Comparison of ENCODE assay signal across 12 cellular contexts in genomic region chr3:144636833-144637232, GRCh38.
DNase-seq lines count a peak whose midpoint lies in the region; ATAC-seq and TF ChIP-seq lines count a peak whose summit lies in the region.
"Had no signal": no experiment of that assay in that cellular context is flagged by ENCODE, and none has a peak within 500 bp of the region (broad histone marks: within the 10 kb centered on the region; RNA-seq: fewer than 3 reads in every experiment).

No MANE protein-coding gene starts in this region.

- no peaks in the 10 kb centered on the region for H3K27me3 ChIP-seq in body of pancreas
- H3K27me3 ChIP-seq in SK-N-SH (ENCODE audit: insufficient read depth) = no peaks in the 10 kb centered on the region
- H3K27me3 ChIP-seq in transverse colon = no peaks in the 10 kb centered on the region
- H3K27me3 ChIP-seq: suprapubic skin had no signal

- no peak overlapping the region for H3K27ac ChIP-seq in body of pancreas
- no peak overlapping the region for H3K27ac ChIP-seq in SK-N-SH (ENCODE audit: low read depth in 2 of 2, low read length in 1 of 2)
- H3K27ac ChIP-seq in transverse colon = no peak overlapping the region
- H3K27ac ChIP-seq: suprapubic skin had no signal

- no peaks in the 10 kb centered on the region for H3K4me1 ChIP-seq in body of pancreas
- no peaks in the 10 kb centered on the region for H3K4me1 ChIP-seq in SK-N-SH (ENCODE audit: control insufficient read depth in 1 of 2, insufficient read depth in 2 of 2, low read depth in 1 of 2, low read length in 1 of 2)
- H3K4me1 ChIP-seq in transverse colon = no peaks in the 10 kb centered on the region
- H3K4me1 ChIP-seq: suprapubic skin had no signal

- TF ChIP-seq RAD21 in SK-N-SH (IDR thresholded peaks at IDR 0.05; ENCODE audit: low read length) = no peak

- no peaks in the 10 kb centered on the region for H3K79me2 ChIP-seq in SK-N-SH (ENCODE audit: insufficient read depth)

- CTCF ChIA-PET in SK-N-SH (lab: Yijun Ruan, JAX) = no interaction called here

- 49 to 52% methylated on average over 2 of the region's 2 CpGs for WGBS in body of pancreas, 2 donors
- 0% methylated on average over 2 of the region's 2 CpGs for WGBS in SK-N-SH (ENCODE audit: low lambda C conversion rate)
- WGBS in transverse colon (ENCODE audit: low coverage in 1 of 2), 2 donors = 55% methylated on average over 2 of the region's 2 CpGs; no CpG with 5 or more reads in 1 of the 2 donors

- H3K4me2 ChIP-seq in SK-N-SH = no peak overlapping the region

- DNase-seq in GM10266 (ENCODE audit: extremely low spot score) = no peak
- peak in 3 of 4 donors; percentile 10 to 14 (median 11) for DNase-seq in body of pancreas
- DNase-seq in myocyte (ENCODE audit: low read depth) = peak; percentile 9
- no peak for DNase-seq in SK-N-SH
- DNase-seq in retina = no peak
- DNase-seq in superior temporal gyrus (ENCODE audit: extremely low spot score) = no peak
- DNase-seq in transverse colon = no peak
- DNase-seq: cerebellar nuclear complex; MM.1S; naive thymus-derived CD4-positive, alpha-beta T cell had no signal

- ATAC-seq in HG03354 (IDR thresholded peaks at IDR 0.05; ENCODE audit: poor library complexity, severe bottlenecking, unreplicated experiment) = peak; percentile 63
- peak; percentile 63 for ATAC-seq in body of pancreas
- ATAC-seq: naive thymus-derived CD4-positive, alpha-beta T cell had no signal

- H3K36me3 ChIP-seq in body of pancreas (replicated peaks in 1 of 2; ENCODE audit: insufficient read depth in 1 of 2, low read depth in 2 of 2) = no peaks in the 10 kb centered on the region
- H3K36me3 ChIP-seq in SK-N-SH (replicated peaks in 1 of 2; ENCODE audit: control insufficient read depth in 1 of 2, insufficient read depth in 2 of 2, low read length in 1 of 2) = no peaks in the 10 kb centered on the region
- H3K36me3 ChIP-seq in transverse colon = no peaks in the 10 kb centered on the region
- H3K36me3 ChIP-seq: suprapubic skin had no signal

- H3F3A ChIP-seq in SK-N-SH (replicated peaks; ENCODE audit: insufficient read depth) = no peaks in the 10 kb centered on the region

- H3K9ac ChIP-seq in SK-N-SH = no peak overlapping the region

- H3K4me3 ChIP-seq in body of pancreas = no peak overlapping the region
- no peak overlapping the region for H3K4me3 ChIP-seq in SK-N-SH (ENCODE audit: low read depth in 2 of 2, low read length in 1 of 2)
- H3K4me3 ChIP-seq in transverse colon = no peak overlapping the region
- H3K4me3 ChIP-seq: suprapubic skin had no signal

- no peak for TF ChIP-seq EP300 in SK-N-SH (IDR thresholded peaks at IDR 0.05; ENCODE audit: borderline replicate concordance in 1 of 2, low read depth in 1 of 2, low read length in 1 of 2)
- TF ChIP-seq EP300 in transverse colon (IDR thresholded peaks at IDR 0.05; ENCODE audit: low read depth) = no peak

- intact Hi-C loops in body of pancreas (cut with DNase I) (no loop called here), transverse colon (cut with DNase I; ENCODE audit: low total_unique reads) (no loop called here)

- TF ChIP-seq CTCF in GM10266 (IDR thresholded peaks at IDR 0.05; ENCODE audit: control insufficient read depth, insufficient read depth, low read depth, missing control alignments) = peak; percentile 1
- TF ChIP-seq CTCF in body of pancreas (IDR thresholded peaks at IDR 0.05) = peak in 3 of 7 experiments; percentile 27 to 28 (median 28)
- no peak; the same call in 1 of the 2 replicates for TF ChIP-seq CTCF in SK-N-SH (IDR thresholded peaks at IDR 0.05)
- no peak for TF ChIP-seq CTCF in transverse colon (IDR thresholded peaks at IDR 0.05)

- TF ChIP-seq POLR2A in body of pancreas (IDR thresholded peaks at IDR 0.05) = no peak
- no peak for TF ChIP-seq POLR2A in transverse colon (IDR thresholded peaks at IDR 0.05)

- in situ Hi-C loops in transverse colon (cut with MboI; ENCODE audit: low pct_ligation_motif_present in 1 of 4, low pct_unique_long_range_greater_than_20kb in 1 of 4, low sequenced_read_pairs in 3 of 4) = no loop called here

- H2AFZ ChIP-seq in SK-N-SH (ENCODE audit: low read depth) = no peak overlapping the region

- 0 out of 2 replicates have a peak, but pooled peaks cover 2% of the 10 kb centered on the region for H3K9me2 ChIP-seq in SK-N-SH

- H4K20me1 ChIP-seq in SK-N-SH (ENCODE audit: insufficient read depth) = no peaks in the 10 kb centered on the region

- no peaks in the 10 kb centered on the region for H3K9me3 ChIP-seq in body of pancreas
- no peaks in the 10 kb centered on the region; the same call in 1 of the 2 replicates for H3K9me3 ChIP-seq in SK-N-SH
- no peaks in the 10 kb centered on the region for H3K9me3 ChIP-seq in transverse colon
- H3K9me3 ChIP-seq: suprapubic skin had no signal

- POLR2A ChIA-PET in SK-N-SH (lab: Yijun Ruan, JAX) = no interaction called here

TF ChIP-seq in SK-N-SH, 30 proteins besides CTCF, POLR2A, EP300 and RAD21:
- TF ChIP-seq USF1 (IDR thresholded peaks at IDR 0.05; ENCODE audit: borderline replicate concordance, low read depth) (no peak), USF2 (IDR thresholded peaks at IDR 0.05; ENCODE audit: borderline replicate concordance, low read depth, low read length) (no peak), TCF12 (IDR thresholded peaks at IDR 0.05) (no peak)

Comparison
In these comparisons a context has a peak if more than half of its experiments do, and no peak if none do; other contexts are left out.
1. DNase-seq: peak in body of pancreas (3 of 4) and myocyte (single experiment); none in GM10266 (single experiment), SK-N-SH (single experiment), retina (single experiment), superior temporal gyrus (single experiment) and transverse colon (single experiment).